1 cellular context compared by ENCODE assay signal in genomic region chr2:223041527-223042109, GRCh38.
TF ChIP-seq lines count a peak whose summit lies in the region.

No MANE protein-coding gene starts in this region.

TF ChIP-seq in K562, 482 proteins besides CTCF, POLR2A, EP300 and RAD21 (continued from another document):
- TF ChIP-seq JUND (IDR thresholded peaks at IDR 0.05; ENCODE audit: borderline replicate concordance, low read depth, low read length), result peak; percentile 94
- peak; percentile 92; the same call in 2 of the 3 replicates for TF ChIP-seq JUND (tag; IDR thresholded peaks at IDR 0.05; ENCODE audit: borderline replicate concordance, low read depth, low read length)
- TF ChIP-seq, protein P1, sequence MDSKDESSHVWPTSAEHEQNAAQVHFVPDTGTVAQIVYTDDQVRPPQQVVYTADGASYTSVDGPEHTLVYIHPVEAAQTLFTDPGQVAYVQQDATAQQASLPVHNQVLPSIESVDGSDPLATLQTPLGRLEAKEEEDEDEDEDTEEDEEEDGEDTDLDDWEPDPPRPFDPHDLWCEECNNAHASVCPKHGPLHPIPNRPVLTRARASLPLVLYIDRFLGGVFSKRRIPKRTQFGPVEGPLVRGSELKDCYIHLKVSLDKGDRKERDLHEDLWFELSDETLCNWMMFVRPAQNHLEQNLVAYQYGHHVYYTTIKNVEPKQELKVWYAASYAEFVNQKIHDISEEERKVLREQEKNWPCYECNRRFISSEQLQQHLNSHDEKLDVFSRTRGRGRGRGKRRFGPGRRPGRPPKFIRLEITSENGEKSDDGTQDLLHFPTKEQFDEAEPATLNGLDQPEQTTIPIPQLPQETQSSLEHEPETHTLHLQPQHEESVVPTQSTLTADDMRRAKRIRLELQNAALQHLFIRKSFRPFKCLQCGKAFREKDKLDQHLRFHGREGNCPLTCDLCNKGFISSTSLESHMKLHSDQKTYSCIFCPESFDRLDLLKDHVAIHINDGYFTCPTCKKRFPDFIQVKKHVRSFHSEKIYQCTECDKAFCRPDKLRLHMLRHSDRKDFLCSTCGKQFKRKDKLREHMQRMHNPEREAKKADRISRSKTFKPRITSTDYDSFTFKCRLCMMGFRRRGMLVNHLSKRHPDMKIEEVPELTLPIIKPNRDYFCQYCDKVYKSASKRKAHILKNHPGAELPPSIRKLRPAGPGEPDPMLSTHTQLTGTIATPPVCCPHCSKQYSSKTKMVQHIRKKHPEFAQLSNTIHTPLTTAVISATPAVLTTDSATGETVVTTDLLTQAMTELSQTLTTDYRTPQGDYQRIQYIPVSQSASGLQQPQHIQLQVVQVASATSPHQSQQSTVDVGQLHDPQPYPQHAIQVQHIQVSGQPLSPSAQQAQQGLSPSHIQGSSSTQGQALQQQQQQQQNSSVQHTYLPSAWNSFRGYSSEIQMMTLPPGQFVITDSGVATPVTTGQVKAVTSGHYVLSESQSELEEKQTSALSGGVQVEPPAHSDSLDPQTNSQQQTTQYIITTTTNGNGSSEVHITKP (IDR thresholded peaks at IDR 0.05; ENCODE audit: partially characterized antibody), result no peak
- peak; percentile 20; the same call in 1 of the 2 replicates for TF ChIP-seq L3MBTL2 (IDR thresholded peaks at IDR 0.05)
- no peak for TF ChIP-seq CCNT2 (IDR thresholded peaks at IDR 0.05; ENCODE audit: borderline replicate concordance, extremely low read depth, insufficient read length, low read depth, low read length)
- no peak for TF ChIP-seq FOXK1 (CRISPR knock-in tag; IDR thresholded peaks at IDR 0.05; ENCODE audit: borderline replicate concordance)
- TF ChIP-seq POLR2G (IDR thresholded peaks at IDR 0.05; ENCODE audit: low read depth, low read length), result 0 out of 2 replicates have a peak, but pooled peaks have one; percentile 29
- TF ChIP-seq SOX6 (IDR thresholded peaks at IDR 0.05), result peak; percentile 36; the same call in 1 of the 2 replicates
- TF ChIP-seq ZNF280B (CRISPR knock-in tag; IDR thresholded peaks at IDR 0.05), result no peak
- no peak for TF ChIP-seq HDAC1 (IDR thresholded peaks at IDR 0.05)
- 0 out of 2 replicates have a peak, but pooled peaks have one; percentile 11 for TF ChIP-seq BHLHE40 (IDR thresholded peaks at IDR 0.05; ENCODE audit: low read length)
- TF ChIP-seq, protein P2, sequence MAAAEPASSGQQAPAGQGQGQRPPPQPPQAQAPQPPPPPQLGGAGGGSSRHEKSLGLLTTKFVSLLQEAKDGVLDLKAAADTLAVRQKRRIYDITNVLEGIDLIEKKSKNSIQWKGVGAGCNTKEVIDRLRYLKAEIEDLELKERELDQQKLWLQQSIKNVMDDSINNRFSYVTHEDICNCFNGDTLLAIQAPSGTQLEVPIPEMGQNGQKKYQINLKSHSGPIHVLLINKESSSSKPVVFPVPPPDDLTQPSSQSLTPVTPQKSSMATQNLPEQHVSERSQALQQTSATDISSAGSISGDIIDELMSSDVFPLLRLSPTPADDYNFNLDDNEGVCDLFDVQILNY (CRISPR knock-in tag; IDR thresholded peaks at IDR 0.05), result no peak
- 0 out of 2 replicates have a peak, but pooled peaks have one; percentile 44 for TF ChIP-seq SMARCE1 (IDR thresholded peaks at IDR 0.05)
- no peak; the same call in 1 of the 2 replicates for TF ChIP-seq PHF8 (IDR thresholded peaks at IDR 0.05; ENCODE audit: borderline replicate concordance, low read length)
- TF ChIP-seq, protein P3, sequence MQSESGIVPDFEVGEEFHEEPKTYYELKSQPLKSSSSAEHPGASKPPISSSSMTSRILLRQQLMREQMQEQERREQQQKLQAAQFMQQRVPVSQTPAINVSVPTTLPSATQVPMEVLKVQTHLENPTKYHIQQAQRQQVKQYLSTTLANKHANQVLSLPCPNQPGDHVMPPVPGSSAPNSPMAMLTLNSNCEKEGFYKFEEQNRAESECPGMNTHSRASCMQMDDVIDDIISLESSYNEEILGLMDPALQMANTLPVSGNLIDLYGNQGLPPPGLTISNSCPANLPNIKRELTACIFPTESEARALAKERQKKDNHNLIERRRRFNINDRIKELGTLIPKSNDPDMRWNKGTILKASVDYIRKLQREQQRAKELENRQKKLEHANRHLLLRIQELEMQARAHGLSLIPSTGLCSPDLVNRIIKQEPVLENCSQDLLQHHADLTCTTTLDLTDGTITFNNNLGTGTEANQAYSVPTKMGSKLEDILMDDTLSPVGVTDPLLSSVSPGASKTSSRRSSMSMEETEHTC (IDR thresholded peaks at IDR 0.05), result no peak
- TF ChIP-seq ZNF766 (CRISPR knock-in tag; conservative IDR thresholded peaks at IDR 0.05), result 0 out of 2 replicates have a peak, but pooled peaks have one; percentile 14
- peak; percentile 51 for TF ChIP-seq CREM (IDR thresholded peaks at IDR 0.05; ENCODE audit: low read depth)
- TF ChIP-seq ZNF668 (CRISPR knock-in tag; IDR thresholded peaks at IDR 0.05), result no peak
- no peak for TF ChIP-seq MLX (CRISPR knock-in tag; conservative IDR thresholded peaks at IDR 0.05)
- TF ChIP-seq DIDO1 (tag; IDR thresholded peaks at IDR 0.05; ENCODE audit: low read depth), result no peak
- TF ChIP-seq ZNF3 (CRISPR knock-in tag; IDR thresholded peaks at IDR 0.05), result no peak
- TF ChIP-seq LEF1 (IDR thresholded peaks at IDR 0.05), result 0 out of 2 replicates have a peak, but pooled peaks have one; percentile 17
- peak; percentile 16; the same call in 1 of the 2 replicates for TF ChIP-seq NFRKB (IDR thresholded peaks at IDR 0.05; ENCODE audit: low read depth)
- no peak for TF ChIP-seq ATF1 (CRISPR knock-in tag; IDR thresholded peaks at IDR 0.05)
- no peak for TF ChIP-seq ATF1 (tag; IDR thresholded peaks at IDR 0.05)
